Comparison of ENCODE assay signal across 8 cellular contexts in genomic region chr7:2719007-2719406, GRCh38. TPM values are rescaled to one million over a fixed set of nuclear protein-coding genes. Genes with fewer than 3 reads are reported as not detected.
DNase-seq lines count a peak whose midpoint lies in the region; ATAC-seq and TF ChIP-seq lines count a peak whose summit lies in the region.

No MANE protein-coding gene starts in this region.

- H3K9me3 Mint-ChIP-seq in CD4-positive, CD25-positive, alpha-beta regulatory T cell, result no peaks in the 10 kb centered on the region
- peaks cover 3% of the 10 kb centered on the region for H3K9me3 Mint-ChIP-seq in chondrocyte (ENCODE audit: low read depth)

- peak overlapping the region in 2 of 3 donors; percentile 68 to 91 for H3K27ac Mint-ChIP-seq in CD4-positive, CD25-positive, alpha-beta regulatory T cell
- H3K27ac Mint-ChIP-seq in chondrocyte (ENCODE audit: unreplicated experiment), result peak overlapping the region; percentile 36

- TF ChIP-seq CTCF in chondrocyte (IDR thresholded peaks at IDR 0.05), result peak; percentile 73
- peak; percentile 21 for TF ChIP-seq CTCF in psoas muscle (IDR thresholded peaks at IDR 0.05)
- TF ChIP-seq CTCF in gastroesophageal sphincter (IDR thresholded peaks at IDR 0.05), result peak in 2 of 4 experiments; percentile 25 to 33

- no peaks in the 10 kb centered on the region for H3K27me3 ChIP-seq in CD4-positive, CD25-positive, alpha-beta regulatory T cell (ENCODE audit: control insufficient read depth, insufficient read depth, low read length)
- H3K27me3 ChIP-seq in psoas muscle (ENCODE audit: insufficient read depth in 3 of 3, low read length in 2 of 3) (no peaks in the 10 kb centered on the region), gastroesophageal sphincter (no peaks in the 10 kb centered on the region)

- H3K27me3 Mint-ChIP-seq in CD4-positive, CD25-positive, alpha-beta regulatory T cell, result no peaks in the 10 kb centered on the region
- H3K27me3 Mint-ChIP-seq in chondrocyte (ENCODE audit: low read depth), result no peaks in the 10 kb centered on the region

- peak overlapping the region; percentile 66 to 77 (median 70) for H3K4me3 Mint-ChIP-seq in CD4-positive, CD25-positive, alpha-beta regulatory T cell
- no peak overlapping the region for H3K4me3 Mint-ChIP-seq in chondrocyte (ENCODE audit: unreplicated experiment)

- no peak overlapping the region for H3K27ac ChIP-seq in CD4-positive, CD25-positive, alpha-beta regulatory T cell (ENCODE audit: insufficient read depth, low read length, poor library complexity, severe bottlenecking)
- H3K27ac ChIP-seq in psoas muscle, result no peak overlapping the region
- no peak overlapping the region for H3K27ac ChIP-seq in gastroesophageal sphincter

- intact Hi-C loops in psoas muscle (cut with DNase I), result no loop called here

- DNase-seq in CD4-positive, CD25-positive, alpha-beta regulatory T cell, result peak; percentile 35 to 84 (median 67)
- peak; percentile 84 for DNase-seq in HuH-7.5 (ENCODE audit: low spot score)
- DNase-seq in activated CD4-positive, alpha-beta T cell treated with anti-CD3 and anti-CD28 coated beads for 1 hour, result peak; percentile 48
- DNase-seq in chondrocyte (ENCODE audit: low spot score), result no peak
- DNase-seq in psoas muscle, result no peak

- peaks cover 11% of the 10 kb centered on the region for H3K36me3 Mint-ChIP-seq in CD4-positive, CD25-positive, alpha-beta regulatory T cell
- peaks cover 35% of the 10 kb centered on the region for H3K36me3 Mint-ChIP-seq in chondrocyte (ENCODE audit: low read depth)

- H3K36me3 ChIP-seq in CD4-positive, CD25-positive, alpha-beta regulatory T cell (ENCODE audit: control insufficient read depth, insufficient read depth, low read length), result no peaks in the 10 kb centered on the region
- H3K36me3 ChIP-seq in psoas muscle (ENCODE audit: insufficient read depth in 1 of 2, low read depth in 1 of 2), result peaks cover 0 to 4% of the 10 kb centered on the region in 2 donors
- H3K36me3 ChIP-seq in gastroesophageal sphincter, result peaks cover 0 to 52% of the 10 kb centered on the region in 2 donors

- H3K4me3 ChIP-seq in CD4-positive, CD25-positive, alpha-beta regulatory T cell (ENCODE audit: low read depth, low read length), result no peak overlapping the region
- no peak overlapping the region for H3K4me3 ChIP-seq in psoas muscle
- no peak overlapping the region for H3K4me3 ChIP-seq in gastroesophageal sphincter

- no peak for TF ChIP-seq EP300 in gastroesophageal sphincter (IDR thresholded peaks at IDR 0.05)

- H3K4me1 ChIP-seq in CD4-positive, CD25-positive, alpha-beta regulatory T cell (ENCODE audit: control insufficient read depth, insufficient read depth, low read length, poor library complexity, severe bottlenecking), result peaks cover 56% of the 10 kb centered on the region
- H3K4me1 ChIP-seq in psoas muscle, result peaks cover 25% of the 10 kb centered on the region
- H3K4me1 ChIP-seq in gastroesophageal sphincter, result peaks cover 0 to 31% (median 7%) of the 10 kb centered on the region in 3 donors

- peak; percentile 41 to 57 for ATAC-seq in CD4-positive, CD25-positive, alpha-beta regulatory T cell (ENCODE audit: low read depth in 2 of 2)
- ATAC-seq in psoas muscle (no peak), gastroesophageal sphincter (no peak), GM21515 (IDR thresholded peaks at IDR 0.05; ENCODE audit: unreplicated experiment) (no peak), GM18519 (IDR thresholded peaks at IDR 0.05; ENCODE audit: low FRiP score, unreplicated experiment) (no peak)

- TF ChIP-seq POLR2A in gastroesophageal sphincter (IDR thresholded peaks at IDR 0.05), result no peak

- no peaks in the 10 kb centered on the region for H3K9me3 ChIP-seq in CD4-positive, CD25-positive, alpha-beta regulatory T cell (ENCODE audit: control insufficient read depth in 2 of 2, low read length in 2 of 2)
- H3K9me3 ChIP-seq in psoas muscle (no peaks in the 10 kb centered on the region), gastroesophageal sphincter (no peaks in the 10 kb centered on the region)

- 68 to 81% (median 68%) methylated on average over 15 to 16 of the region's 16 CpGs for WGBS in psoas muscle, 3 donors
- WGBS in gastroesophageal sphincter (ENCODE audit: low coverage in 1 of 2), 2 donors, result 75% methylated on average over 5 of the region's 16 CpGs; no CpG with 5 or more reads in 1 of the 2 donors

- peaks cover 18 to 67% (median 34%) of the 10 kb centered on the region in 4 donors for H3K4me1 Mint-ChIP-seq in CD4-positive, CD25-positive, alpha-beta regulatory T cell
- peaks cover 43% of the 10 kb centered on the region for H3K4me1 Mint-ChIP-seq in chondrocyte (ENCODE audit: low read depth)

RNA-seq across cellular contexts. Expression of gene AMZ1, which starts 31.0 kb away (rescaled TPM):
- total RNA-seq in CD4-positive, CD25-positive, alpha-beta regulatory T cell, result 1.8 TPM
- 1 to 10 TPM in 1 of 4 donors, under 1 TPM in 3; 0.43 to 1.4 (median 0.63) TPM for polyA plus RNA-seq in CD4-positive, CD25-positive, alpha-beta regulatory T cell
- total RNA-seq in chondrocyte (9.1 to 11.1 TPM (median 9.6 TPM) in 3 replicates), psoas muscle (not detected), gastroesophageal sphincter (under 1 TPM; 0.12 to 0.62 (median 0.32) TPM)
- under 1 TPM in 1 of 3 donors, not detected in 2; 0.03 TPM for polyA plus RNA-seq in psoas muscle

Comparison
In these comparisons a context has a peak if more than half of its experiments do, and no peak if none do; other contexts are left out.
1. ATAC-seq: peak in CD4-positive, CD25-positive, alpha-beta regulatory T cell (2 of 2); none in psoas muscle (0 of 4), gastroesophageal sphincter (single experiment), GM21515 (single experiment) and GM18519 (single experiment).
2. DNase-seq: peak in CD4-positive, CD25-positive, alpha-beta regulatory T cell (3 of 3), HuH-7.5 (single experiment) and activated CD4-positive, alpha-beta T cell treated with anti-CD3 and anti-CD28 coated beads for 1 hour (single experiment); none in chondrocyte (single experiment) and psoas muscle (0 of 2).